ENCODE assay signal across 12 cellular contexts in the genomic region with DNA sequence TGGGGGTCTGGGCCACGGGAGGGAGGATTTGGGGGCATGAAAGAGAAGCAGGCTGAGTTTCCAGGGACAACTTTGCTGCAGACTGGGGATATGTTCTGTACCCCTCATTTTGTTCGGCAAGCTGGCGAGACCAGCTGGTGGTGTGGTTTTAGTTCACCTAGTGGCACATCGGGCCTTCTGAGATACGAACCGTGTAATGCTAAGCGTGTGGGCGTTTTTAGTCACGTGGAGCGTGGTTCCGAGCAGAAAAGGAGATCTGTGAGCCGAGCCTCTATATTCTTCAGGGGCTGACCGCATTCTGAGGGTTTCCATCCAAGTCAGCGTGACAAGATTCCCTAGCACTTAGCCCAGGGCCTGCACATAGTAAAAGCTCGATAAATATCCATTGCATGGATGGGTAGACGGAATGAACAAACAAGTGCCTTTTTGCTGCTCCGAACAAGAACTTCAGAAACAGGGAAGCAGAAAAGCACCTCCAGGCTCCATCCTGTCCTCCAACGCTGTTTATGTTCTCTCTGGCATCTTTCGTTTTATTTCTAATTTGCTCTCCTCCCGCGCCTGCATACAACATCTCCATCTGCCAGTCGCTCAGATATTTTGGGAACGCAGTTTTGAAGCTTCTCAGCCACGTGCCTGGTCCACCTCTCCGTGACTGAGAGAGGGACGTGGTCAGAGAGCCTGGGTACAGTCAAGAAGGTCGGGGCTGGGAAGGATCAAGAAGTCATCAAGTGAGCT. TPM values are rescaled to one million over a fixed set of nuclear protein-coding genes. Genes with fewer than 3 reads are reported as not detected.
"Had no signal": no experiment of that assay in that cellular context is flagged by ENCODE, and none has a peak within 500 bp of the region (broad histone marks: within the 10 kb centered on the region; RNA-seq: fewer than 3 reads in every experiment).

No MANE protein-coding gene starts in this region.

- H3K9me3 Mint-ChIP-seq: activated naive CD8-positive, alpha-beta T cell treated with anti-CD3 and anti-CD28 coated beads for 36 hours; central memory CD8-positive, alpha-beta T cell; T-helper 2 cell treated with Interferon-gamma antibody and Interleukin-4, amounts not matched to agents 5 μg/mL and 100 μg/mL, for 36 hours had no signal

- H3K27ac Mint-ChIP-seq: activated naive CD8-positive, alpha-beta T cell treated with anti-CD3 and anti-CD28 coated beads for 36 hours; naive thymus-derived CD8-positive, alpha-beta T cell; T-helper 2 cell treated with Interferon-gamma antibody and Interleukin-4, amounts not matched to agents 5 μg/mL and 100 μg/mL, for 36 hours had no signal

- H3K9me3 ChIP-seq: heart right ventricle had no signal

- H3K4me1 Mint-ChIP-seq: activated naive CD8-positive, alpha-beta T cell treated with anti-CD3 and anti-CD28 coated beads for 36 hours; central memory CD8-positive, alpha-beta T cell had no signal

- H3K4me3 Mint-ChIP-seq: activated naive CD8-positive, alpha-beta T cell treated with anti-CD3 and anti-CD28 coated beads for 36 hours; central memory CD8-positive, alpha-beta T cell; naive thymus-derived CD8-positive, alpha-beta T cell; T-helper 2 cell treated with Interferon-gamma antibody and Interleukin-4, amounts not matched to agents 5 μg/mL and 100 μg/mL, for 36 hours had no signal

- H3K36me3 Mint-ChIP-seq: activated naive CD8-positive, alpha-beta T cell treated with anti-CD3 and anti-CD28 coated beads for 36 hours had no signal

- DNase-seq: activated CD4-positive, alpha-beta T cell treated with anti-CD3 and anti-CD28 coated beads, Interleukin-2, amount 50 U/mL, for 1 hour; activated CD8-positive, alpha-beta memory T cell treated with anti-CD3 and anti-CD28 coated beads for 24 hours; activated gamma-delta T cell treated with Interleukin-2 at 50 U/mL for 16 hours; activated naive CD8-positive, alpha-beta T cell treated with anti-CD3 and anti-CD28 coated beads for 36 hours; effector memory CD4-positive, alpha-beta T cell; foreskin fibroblast; heart right ventricle; naive thymus-derived CD8-positive, alpha-beta T cell; stimulated activated CD4-positive, alpha-beta T cell treated with anti-CD3 and anti-CD28 coated beads, Interleukin-1b, Interleukin-23, amount 100 ng/mL, for 48 hours had no signal

- H3K4me3 ChIP-seq: heart right ventricle had no signal

- ATAC-seq: activated CD4-positive, CD25-positive, alpha-beta regulatory T cell treated with anti-CD3 and anti-CD28 coated beads, Interleukin-2, amount 50 U/mL, for 24 hours; naive thymus-derived CD8-positive, alpha-beta T cell had no signal

RNA-seq across cellular contexts. Expression of a gene that starts 5.8 kb away (rescaled TPM):
- polyA plus RNA-seq: naive thymus-derived CD8-positive, alpha-beta T cell had no signal
